Comparison of ENCODE assay signal across 14 cellular contexts in genomic region chr2:200968735-200969134, GRCh38. TPM values are rescaled to one million over a fixed set of nuclear protein-coding genes. Genes with fewer than 3 reads are reported as not detected.
DNase-seq lines count a peak whose midpoint lies in the region; ATAC-seq and TF ChIP-seq lines count a peak whose summit lies in the region.
"Had no signal": no experiment of that assay in that cellular context is flagged by ENCODE, and none has a peak within 500 bp of the region (broad histone marks: within the 10 kb centered on the region; RNA-seq: fewer than 3 reads in every experiment).

No MANE protein-coding gene starts in this region.

- in situ Hi-C loops in transverse colon (cut with MboI; ENCODE audit: low pct_ligation_motif_present in 1 of 4, low pct_unique_long_range_greater_than_20kb in 1 of 4, low sequenced_read_pairs in 3 of 4), result loop anchor here in 2 of 4 donors (25.0 kb wide), 1 partner anchor 94 kb away; the partner anchor contains the start of genes HYCC2 (in 2 of the 2) and NDUFB3 (in 2 of the 2)

- WGBS in hepatocyte (ENCODE audit: low lambda C conversion rate, missing lambda C conversion rate), result 85% methylated on average over 2 of the region's 2 CpGs
- 80 to 84% methylated on average over 2 of the region's 2 CpGs for WGBS in transverse colon (ENCODE audit: low coverage in 1 of 2), 2 donors
- WGBS in heart left ventricle, 4 donors, result 83 to 94% (median 89%) methylated on average over 2 of the region's 2 CpGs

- H3K9me2 ChIP-seq in hepatocyte (replicated peaks; ENCODE audit: insufficient read depth), result no peaks in the 10 kb centered on the region

- H3K4me3 ChIP-seq in hepatocyte, result no peak overlapping the region
- H3K4me3 ChIP-seq in transverse colon, result no peak overlapping the region
- H3K4me3 ChIP-seq in heart left ventricle, result no peak overlapping the region
- H3K4me3 ChIP-seq: BLaER1, lung, prostate gland had no signal

- intact Hi-C loops in natural killer cell (cut with micrococcal nuclease), result no loop called here
- intact Hi-C loops in transverse colon (cut with DNase I; ENCODE audit: low total_unique reads), result no loop called here
- intact Hi-C loops in heart left ventricle (cut with DNase I), result loop anchor here in 2 of 10 donors (5.0 to 10.0 kb wide), 2 partner anchors 106 to 209 kb away; partner anchors contain the start of genes HYCC2 (in 1 of the 2) and NDUFB3 (in 1 of the 2)

- no peaks in the 10 kb centered on the region for H3K27me3 ChIP-seq in hepatocyte
- no peaks in the 10 kb centered on the region for H3K27me3 ChIP-seq in transverse colon
- H3K27me3 ChIP-seq in heart left ventricle, result no peaks in the 10 kb centered on the region
- H3K27me3 ChIP-seq: BLaER1 had no signal

- no peak overlapping the region for H3K4me2 ChIP-seq in hepatocyte
- H3K4me2 ChIP-seq: BLaER1 had no signal

- DNase-seq in natural killer cell (no peak), T-helper 17 cell (no peak), hepatocyte (ENCODE audit: low spot score) (no peak), transverse colon (no peak), midbrain (lab: John Stamatoyannopoulos, UW) (no peak), heart left ventricle (no peak)
- no peak for DNase-seq in natural killer cell treated with Interleukin-12 subunit alpha and Interleukin-12 subunit beta and Interleukin-15 and Interleukin-18, amount 100 ng/mL, for 72 hours (ENCODE audit: low spot score)
- DNase-seq: aorta, KG1 had no signal

- TF ChIP-seq CTCF in natural killer cell (IDR thresholded peaks at IDR 0.05) (no peak), hepatocyte (IDR thresholded peaks at IDR 0.05; ENCODE audit: poor library complexity) (no peak), transverse colon (IDR thresholded peaks at IDR 0.05) (peak in 2 of 5 experiments; percentile 23 to 33), heart left ventricle (IDR thresholded peaks at IDR 0.05) (no peak)

- H3K4me3 Mint-ChIP-seq in natural killer cell, result no peak overlapping the region
- no peak overlapping the region for H3K4me3 Mint-ChIP-seq in natural killer cell treated with Interleukin-12 subunit alpha and Interleukin-12 subunit beta and Interleukin-15 and Interleukin-18, amount 100 ng/mL, for 72 hours
- H3K4me3 Mint-ChIP-seq in T-helper 17 cell, result peak overlapping the region; percentile 9
- H3K4me3 Mint-ChIP-seq: stimulated activated naive CD8-positive, alpha-beta T cell treated with anti-CD3 and anti-CD28 coated beads, Interleukin-15, Interleukin-2, amounts not matched to agents 100 ng/mL and 50 ng/mL, for 24 hours had no signal

- ATAC-seq in natural killer cell, result no peak
- no peak for ATAC-seq in natural killer cell treated with Interleukin-12 subunit alpha and Interleukin-12 subunit beta and Interleukin-15 and Interleukin-18, amount 100 ng/mL, for 72 hours
- ATAC-seq in T-helper 17 cell, result no peak
- ATAC-seq in GM21528 (IDR thresholded peaks at IDR 0.05; ENCODE audit: low FRiP score, unreplicated experiment), result no peak
- no peak for ATAC-seq in heart left ventricle

- H3K4me1 ChIP-seq in hepatocyte (ENCODE audit: insufficient read depth) (peaks cover 12% of the 10 kb centered on the region), transverse colon (peaks cover 0 to 65% (median 20%) of the 10 kb centered on the region in 4 donors), heart left ventricle (peaks cover 0 to 34% (median 13%) of the 10 kb centered on the region in 12 donors)
- H3K4me1 ChIP-seq: prostate gland had no signal

- no peaks in the 10 kb centered on the region for H3K27me3 Mint-ChIP-seq in natural killer cell (ENCODE audit: low read depth in 2 of 2)
- no peaks in the 10 kb centered on the region for H3K27me3 Mint-ChIP-seq in natural killer cell treated with Interleukin-12 subunit alpha and Interleukin-12 subunit beta and Interleukin-15 and Interleukin-18, amount 100 ng/mL, for 72 hours
- no peaks in the 10 kb centered on the region for H3K27me3 Mint-ChIP-seq in T-helper 17 cell
- H3K27me3 Mint-ChIP-seq: stimulated activated naive CD8-positive, alpha-beta T cell treated with anti-CD3 and anti-CD28 coated beads, Interleukin-15, Interleukin-2, amounts not matched to agents 100 ng/mL and 50 ng/mL, for 24 hours had no signal

- no peak for TF ChIP-seq EP300 in transverse colon (IDR thresholded peaks at IDR 0.05; ENCODE audit: low read depth)

- H2AFZ ChIP-seq in hepatocyte, result no peak overlapping the region

- no peaks in the 10 kb centered on the region for H3K9me3 Mint-ChIP-seq in natural killer cell
- no peaks in the 10 kb centered on the region for H3K9me3 Mint-ChIP-seq in natural killer cell treated with Interleukin-12 subunit alpha and Interleukin-12 subunit beta and Interleukin-15 and Interleukin-18, amount 100 ng/mL, for 72 hours
- H3K9me3 Mint-ChIP-seq: stimulated activated naive CD8-positive, alpha-beta T cell treated with anti-CD3 and anti-CD28 coated beads, Interleukin-15, Interleukin-2, amounts not matched to agents 100 ng/mL and 50 ng/mL, for 24 hours had no signal

- H3K36me3 Mint-ChIP-seq in natural killer cell (no peaks in the 10 kb centered on the region), T-helper 17 cell (ENCODE audit: low read depth) (no peaks in the 10 kb centered on the region)
- H3K36me3 Mint-ChIP-seq in natural killer cell treated with Interleukin-12 subunit alpha and Interleukin-12 subunit beta and Interleukin-15 and Interleukin-18, amount 100 ng/mL, for 72 hours, result peaks cover 9% of the 10 kb centered on the region

- H3K4me1 Mint-ChIP-seq in natural killer cell (peaks cover 14 to 31% of the 10 kb centered on the region in 2 donors), T-helper 17 cell (peaks cover 39% of the 10 kb centered on the region)
- H3K4me1 Mint-ChIP-seq in natural killer cell treated with Interleukin-12 subunit alpha and Interleukin-12 subunit beta and Interleukin-15 and Interleukin-18, amount 100 ng/mL, for 72 hours (ENCODE audit: low read depth in 2 of 2), result peaks cover 28 to 38% of the 10 kb centered on the region in 2 donors

- peak overlapping the region; percentile 44 for H3K27ac ChIP-seq in hepatocyte
- H3K27ac ChIP-seq in transverse colon, result peak overlapping the region; percentile 67 to 85 (median 79)
- peak overlapping the region in 1 of 12 donors; percentile 15 for H3K27ac ChIP-seq in heart left ventricle
- H3K27ac ChIP-seq: BLaER1, prostate gland had no signal

- no peaks in the 10 kb centered on the region for H4K20me1 ChIP-seq in hepatocyte (ENCODE audit: insufficient read depth, poor library complexity, severe bottlenecking)
- H4K20me1 ChIP-seq: BLaER1 had no signal

- no peaks in the 10 kb centered on the region for H3K36me3 ChIP-seq in hepatocyte (replicated peaks; ENCODE audit: insufficient read depth, low read depth)
- no peaks in the 10 kb centered on the region for H3K36me3 ChIP-seq in transverse colon
- H3K36me3 ChIP-seq in heart left ventricle, result peaks cover 0 to 13% (median 0%) of the 10 kb centered on the region in 9 donors
- H3K36me3 ChIP-seq: prostate gland had no signal

- no peak for TF ChIP-seq POLR2A in transverse colon (IDR thresholded peaks at IDR 0.05)
- TF ChIP-seq POLR2A in heart left ventricle (IDR thresholded peaks at IDR 0.05), result no peak

- H3K9me3 ChIP-seq in T-helper 17 cell (ENCODE audit: control insufficient read depth, low read length, poor library complexity, severe bottlenecking), result no peaks in the 10 kb centered on the region
- no peaks in the 10 kb centered on the region for H3K9me3 ChIP-seq in hepatocyte (ENCODE audit: low read depth)
- H3K9me3 ChIP-seq in transverse colon, result no peaks in the 10 kb centered on the region
- no peaks in the 10 kb centered on the region for H3K9me3 ChIP-seq in heart left ventricle
- H3K9me3 ChIP-seq: BLaER1, prostate gland had no signal

- H3K27ac Mint-ChIP-seq in natural killer cell (peak overlapping the region; percentile 10 to 13), T-helper 17 cell (peak overlapping the region; percentile 32)
- H3K27ac Mint-ChIP-seq in natural killer cell treated with Interleukin-12 subunit alpha and Interleukin-12 subunit beta and Interleukin-15 and Interleukin-18, amount 100 ng/mL, for 72 hours, result peak overlapping the region in 1 of 2 donors; percentile 7
- H3K27ac Mint-ChIP-seq: stimulated activated naive CD8-positive, alpha-beta T cell treated with anti-CD3 and anti-CD28 coated beads, Interleukin-15, Interleukin-2, amounts not matched to agents 100 ng/mL and 50 ng/mL, for 24 hours had no signal

- H3K79me2 ChIP-seq in hepatocyte, result peaks cover 26% of the 10 kb centered on the region

RNA-seq across cellular contexts. Expression of gene ORC2, which starts 5.3 kb away (rescaled TPM):
- total RNA-seq in natural killer cell (10 to 100 TPM; 21.7 to 48.5 (median 26.1) TPM), T-helper 17 cell (10 to 100 TPM; 28.7 to 29.8 TPM), hepatocyte (15.2 and 18.1 TPM in 2 replicates), transverse colon (10 to 100 TPM; 15.1 to 30.5 (median 20.8) TPM), heart left ventricle (10 to 100 TPM in 8 of 9 donors, 1 to 10 TPM in 1; 6.7 to 38.0 (median 24.0) TPM)
- 10 to 100 TPM; 33.8 to 43.9 TPM for total RNA-seq in natural killer cell treated with Interleukin-12 subunit alpha and Interleukin-12 subunit beta and Interleukin-15 and Interleukin-18, amount 100 ng/mL, for 72 hours
- polyA plus RNA-seq in hepatocyte (10.5 and 11.4 TPM in 2 replicates), heart left ventricle (1 to 10 TPM; 7.7 to 8.9 TPM)
